20 cellular contexts compared by ENCODE assay signal in the genomic region with DNA sequence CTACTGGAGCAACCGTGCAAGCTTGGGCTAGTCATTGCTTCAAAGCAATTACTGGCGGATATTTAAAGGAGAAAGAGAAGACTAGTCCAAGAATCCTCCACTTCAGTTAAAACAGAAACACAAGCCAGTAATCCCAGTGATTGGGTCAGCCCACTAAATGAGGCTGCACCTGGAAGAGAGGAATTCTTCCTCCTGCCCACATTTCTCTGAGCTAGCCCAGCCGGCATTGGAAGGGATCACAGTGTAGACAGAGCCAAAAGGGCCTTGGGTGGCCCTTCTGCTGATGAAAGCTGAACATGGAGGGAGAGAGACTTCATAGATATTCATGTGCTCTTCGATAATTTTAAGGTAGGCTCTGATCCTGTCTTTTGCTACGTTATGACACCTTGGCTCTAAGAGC.
DNase-seq lines count a peak whose midpoint lies in the region; ATAC-seq and TF ChIP-seq lines count a peak whose summit lies in the region.
"Had no signal": no experiment of that assay in that cellular context is flagged by ENCODE, and none has a peak within 500 bp of the region (broad histone marks: within the 10 kb centered on the region; RNA-seq: fewer than 3 reads in every experiment).

No MANE protein-coding gene starts in this region.

- H2AK5ac ChIP-seq in H9 (ENCODE audit: insufficient read length, low read length): no peak overlapping the region

- no peak overlapping the region for H3K4ac ChIP-seq in H9 (ENCODE audit: low read depth, low read length)

- H3K4me2 ChIP-seq in H9 (ENCODE audit: insufficient read depth, insufficient read length, low read length) (no peak overlapping the region), osteoblast (ENCODE audit: insufficient read depth, low read length) (no peak overlapping the region)
- H3K4me2 ChIP-seq: A549 had no signal

- no peak overlapping the region for H2BK5ac ChIP-seq in H9 (ENCODE audit: insufficient read length, low read length)

- H3K27me3 ChIP-seq in H9 (ENCODE audit: insufficient read depth, low read length) (no peaks in the 10 kb centered on the region), esophagus squamous epithelium (no peaks in the 10 kb centered on the region), osteoblast (ENCODE audit: insufficient read depth, low read length) (no peaks in the 10 kb centered on the region)
- H3K27me3 ChIP-seq: SJSA1 had no signal

- no peak overlapping the region for H3K27ac ChIP-seq in H9 (ENCODE audit: insufficient read length, low read depth, low read length)
- H3K27ac ChIP-seq in esophagus squamous epithelium: peak overlapping the region in 3 of 4 donors; percentile 25 to 42 (median 37)
- no peak overlapping the region for H3K27ac ChIP-seq in osteoblast (ENCODE audit: low read depth, low read length)
- H3K27ac ChIP-seq: A549, GM23248, SJSA1 had no signal

- H3K4me1 Mint-ChIP-seq in H9 (peaks cover 45 to 50% of the 10 kb centered on the region in 2 experiments), type B pancreatic cell (ENCODE audit: unreplicated experiment) (peaks cover 17% of the 10 kb centered on the region)
- H3K4me1 Mint-ChIP-seq in activated T-helper 17 cell treated with anti-CD3 and anti-CD28 coated beads, Interleukin-2, amount 50 U/mL, for 72 hours: no peaks in the 10 kb centered on the region
- H3K4me1 Mint-ChIP-seq: CD4-positive, CD25-positive, alpha-beta regulatory T cell; IgD-negative memory B cell had no signal

- H2BK15ac ChIP-seq in H9 (ENCODE audit: low read depth, low read length): no peak overlapping the region

- H3K23me2 ChIP-seq in H9 (ENCODE audit: insufficient read length, low read depth, low read length, poor library complexity, severe bottlenecking): no peaks in the 10 kb centered on the region

- H3K79me2 ChIP-seq in H9 (ENCODE audit: insufficient read depth, low read length) (no peaks in the 10 kb centered on the region), osteoblast (ENCODE audit: insufficient read depth, low read length) (no peaks in the 10 kb centered on the region)

- no peak overlapping the region for H2BK120ac ChIP-seq in H9 (ENCODE audit: low read depth, low read length, poor library complexity, severe bottlenecking)

- no CpG with 5 or more reads among the region's 5 CpGs for WGBS in H9 (ENCODE audit: extremely low coverage, insufficient read length, low lambda C conversion rate)
- WGBS in esophagus squamous epithelium, 2 donors: 48 to 50% methylated on average over 4 of the region's 5 CpGs

- intact Hi-C loops in esophagus squamous epithelium (cut with DNase I): no loop called here

- no peaks in the 10 kb centered on the region for H3K79me1 ChIP-seq in H9 (ENCODE audit: insufficient read depth, low read depth, low read length, poor library complexity, severe bottlenecking)

- H3K9ac ChIP-seq in H9 (ENCODE audit: extremely low read depth, insufficient read length, low read length): no peak overlapping the region
- H3K9ac ChIP-seq: GM23248 had no signal

- H3K14ac ChIP-seq in H9 (ENCODE audit: insufficient read depth, low read length): no peak overlapping the region

- H2BK20ac ChIP-seq in H9 (ENCODE audit: low read depth, low read length, poor library complexity, severe bottlenecking): no peak overlapping the region

- DNase-seq in H9 (no peak), esophagus squamous epithelium (lab: John Stamatoyannopoulos, UW) (no peak), osteoblast (ENCODE audit: insufficient read length, low spot score, missing footprints) (no peak), type B pancreatic cell (ENCODE audit: extremely low spot score, unreplicated experiment) (no peak)
- DNase-seq: CD4-positive, CD25-positive, alpha-beta regulatory T cell; DMS79; GM23248; HCEC 1CT; Karpas-422; NCI-H1694; NCI-H2081; NCI-H446; NCI-H526; OCI-M1 had no signal

- H3K18ac ChIP-seq in H9 (ENCODE audit: insufficient read length, low read depth, low read length): no peak overlapping the region

- H3K56ac ChIP-seq in H9 (ENCODE audit: insufficient read length, low read depth, low read length): no peak overlapping the region

- H3K9me3 ChIP-seq in H9 (ENCODE audit: control insufficient read depth, low read depth, low read length) (no peaks in the 10 kb centered on the region), esophagus squamous epithelium (no peaks in the 10 kb centered on the region), osteoblast (ENCODE audit: low read depth, low read length) (no peaks in the 10 kb centered on the region)
- H3K9me3 ChIP-seq: A549, SJSA1 had no signal

- H3K4me1 ChIP-seq in H9 (ENCODE audit: insufficient read depth, low read length): peaks cover 12% of the 10 kb centered on the region
- peaks cover 0 to 14% (median 0%) of the 10 kb centered on the region in 3 donors for H3K4me1 ChIP-seq in esophagus squamous epithelium
- peaks cover 47% of the 10 kb centered on the region for H3K4me1 ChIP-seq in osteoblast (ENCODE audit: insufficient read depth, low read length)
- H3K4me1 ChIP-seq: A549 had no signal

- H4K5ac ChIP-seq in H9 (ENCODE audit: insufficient read length, low read depth, low read length): no peak overlapping the region

- H2AFZ ChIP-seq in H9 (ENCODE audit: low read length): no peak overlapping the region
- H2AFZ ChIP-seq in osteoblast (ENCODE audit: low read length): peak overlapping the region; percentile 7
- H2AFZ ChIP-seq: GM23248 had no signal

- H3K36me3 ChIP-seq in esophagus squamous epithelium (peaks cover 4 to 87% (median 5%) of the 10 kb centered on the region in 3 donors), osteoblast (ENCODE audit: insufficient read depth, low read length) (no peaks in the 10 kb centered on the region)
- H3K36me3 ChIP-seq: SJSA1 had no signal

- H3K9me3 Mint-ChIP-seq in H9: no peaks in the 10 kb centered on the region
- no peaks in the 10 kb centered on the region for H3K9me3 Mint-ChIP-seq in type B pancreatic cell
- no peaks in the 10 kb centered on the region for H3K9me3 Mint-ChIP-seq in activated T-helper 17 cell treated with anti-CD3 and anti-CD28 coated beads, Interleukin-2, amount 50 U/mL, for 72 hours

- H4K91ac ChIP-seq in H9 (ENCODE audit: insufficient read length, low read depth, low read length): no peak overlapping the region

- peaks cover 8 to 20% (median 12%) of the 10 kb centered on the region in 3 experiments for H3K36me3 Mint-ChIP-seq in H9 (ENCODE audit: insufficient read depth in 1 of 3, low read depth in 3 of 3)
- peaks cover 58% of the 10 kb centered on the region for H3K36me3 Mint-ChIP-seq in type B pancreatic cell
- H3K36me3 Mint-ChIP-seq in activated T-helper 17 cell treated with anti-CD3 and anti-CD28 coated beads, Interleukin-2, amount 50 U/mL, for 72 hours (ENCODE audit: low read depth): no peaks in the 10 kb centered on the region
- H3K36me3 Mint-ChIP-seq: CD4-positive, CD25-positive, alpha-beta regulatory T cell; IgD-negative memory B cell had no signal

- no peak overlapping the region; a peak in 1 of 5 replicates for H3K4me3 Mint-ChIP-seq in H9
- no peak overlapping the region for H3K4me3 Mint-ChIP-seq in type B pancreatic cell
- no peak overlapping the region for H3K4me3 Mint-ChIP-seq in activated T-helper 17 cell treated with anti-CD3 and anti-CD28 coated beads, Interleukin-2, amount 50 U/mL, for 72 hours
- H3K4me3 Mint-ChIP-seq: CD4-positive, CD25-positive, alpha-beta regulatory T cell; IgD-negative memory B cell had no signal

- no peak overlapping the region for H4K8ac ChIP-seq in H9 (replicated peaks; ENCODE audit: insufficient read length, low read depth, low read length)

- no peaks in the 10 kb centered on the region for H4K20me1 ChIP-seq in H9 (ENCODE audit: control insufficient read depth, insufficient read depth, insufficient read length)
- H4K20me1 ChIP-seq in osteoblast (ENCODE audit: insufficient read depth, low read length): no peaks in the 10 kb centered on the region

- no peak overlapping the region for H3K23ac ChIP-seq in H9 (ENCODE audit: insufficient read length, low read depth, low read length)

- H3K27ac Mint-ChIP-seq in H9 (peak overlapping the region; percentile 25 to 80 (median 55); a peak in 5 of 7 replicates), type B pancreatic cell (peak overlapping the region; percentile 19)
- H3K27ac Mint-ChIP-seq in activated T-helper 17 cell treated with anti-CD3 and anti-CD28 coated beads, Interleukin-2, amount 50 U/mL, for 72 hours: no peak overlapping the region
- H3K27ac Mint-ChIP-seq: CD4-positive, CD25-positive, alpha-beta regulatory T cell; IgD-negative memory B cell had no signal

- H3T11ph ChIP-seq in H9 (ENCODE audit: low read length): no peak overlapping the region

- H3K4me3 ChIP-seq in esophagus squamous epithelium (no peak overlapping the region), osteoblast (ENCODE audit: insufficient read depth, low read length) (no peak overlapping the region)
- H3K4me3 ChIP-seq: A549, GM23248, SJSA1 had no signal

- no peak for ATAC-seq in activated T-helper 17 cell treated with anti-CD3 and anti-CD28 coated beads, Interleukin-2, amount 50 U/mL, for 72 hours (replicated peaks)
- no peak for ATAC-seq in GM21737 (IDR thresholded peaks at IDR 0.05; ENCODE audit: unreplicated experiment)
- ATAC-seq in HG02981 (IDR thresholded peaks at IDR 0.05; ENCODE audit: unreplicated experiment): no peak
- ATAC-seq: A549 had no signal

- TF ChIP-seq POLR2A in esophagus squamous epithelium (IDR thresholded peaks at IDR 0.05): no peak

- no peak overlapping the region for H2BK12ac ChIP-seq in H9 (ENCODE audit: insufficient read length, low read depth, low read length)

- TF ChIP-seq CTCF in H9 (conservative IDR thresholded peaks at IDR 0.05) (no peak), esophagus squamous epithelium (IDR thresholded peaks at IDR 0.05) (no peak), osteoblast (IDR thresholded peaks at IDR 0.05; ENCODE audit: extremely low read depth, low read depth, low read length) (no peak), type B pancreatic cell (conservative IDR thresholded peaks at IDR 0.05) (no peak)

- H3K27me3 Mint-ChIP-seq in H9 (ENCODE audit: low read depth) (no peaks in the 10 kb centered on the region), type B pancreatic cell (no peaks in the 10 kb centered on the region)
- H3K27me3 Mint-ChIP-seq in activated T-helper 17 cell treated with anti-CD3 and anti-CD28 coated beads, Interleukin-2, amount 50 U/mL, for 72 hours: peaks cover 9% of the 10 kb centered on the region
- H3K27me3 Mint-ChIP-seq: CD4-positive, CD25-positive, alpha-beta regulatory T cell; IgD-negative memory B cell had no signal

Comparison
In these comparisons a context has a peak if more than half of its experiments do, and no peak if none do; other contexts are left out.
1. H3K27ac ChIP-seq: peak in esophagus squamous epithelium (3 of 4); none in H9 (single experiment) and osteoblast (single experiment).